16 cellular contexts compared by ENCODE assay signal in the genomic region with DNA sequence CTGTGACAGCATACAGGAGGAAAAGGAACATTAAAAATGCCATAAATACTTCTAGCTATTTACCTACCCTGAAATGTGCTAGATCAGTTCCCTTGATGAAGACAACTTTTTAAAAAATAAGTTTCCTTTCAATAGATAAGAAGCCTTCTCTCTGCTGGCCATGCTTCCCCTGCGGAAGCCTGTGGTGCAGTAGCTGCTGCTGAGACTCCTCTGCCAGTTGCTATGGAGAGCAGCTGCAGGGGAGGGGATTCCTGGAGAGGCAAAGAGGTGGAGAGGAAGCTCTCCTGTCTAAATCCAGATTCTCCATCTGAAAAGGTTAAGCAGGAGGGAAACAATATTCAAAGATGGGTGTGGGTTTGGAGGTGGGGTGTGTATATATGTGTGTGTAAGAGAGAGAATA.
DNase-seq lines count a peak whose midpoint lies in the region; ATAC-seq and TF ChIP-seq lines count a peak whose summit lies in the region.
"Had no signal": no experiment of that assay in that cellular context is flagged by ENCODE, and none has a peak within 500 bp of the region (broad histone marks: within the 10 kb centered on the region; RNA-seq: fewer than 3 reads in every experiment).

No MANE protein-coding gene starts in this region.

- TF ChIP-seq CTCF in SK-N-SH (IDR thresholded peaks at IDR 0.05) (no peak), mucosa of descending colon (IDR thresholded peaks at IDR 0.05) (no peak), CD14-positive monocyte (IDR thresholded peaks at IDR 0.05) (no peak)

- H3K9me3 ChIP-seq in SK-N-SH (no peaks in the 10 kb centered on the region), mucosa of descending colon (no peaks in the 10 kb centered on the region)
- H3K9me3 ChIP-seq: ascending aorta, left ventricle myocardium inferior, thoracic aorta had no signal

- H3K9ac ChIP-seq in SK-N-SH: no peak overlapping the region
- H3K9ac ChIP-seq: KMS-11 had no signal

- intact Hi-C loops in mucosa of descending colon (cut with DNase I, micrococcal nuclease): no loop called here
- intact Hi-C loops in CD14-positive monocyte (cut with micrococcal nuclease): no loop called here

- H3K27me3 ChIP-seq in SK-N-SH (ENCODE audit: insufficient read depth): no peaks in the 10 kb centered on the region
- H3K27me3 ChIP-seq: ascending aorta had no signal

- 0 out of 2 replicates have a peak, but pooled peaks have one; percentile 17 for TF ChIP-seq RAD21 in SK-N-SH (IDR thresholded peaks at IDR 0.05; ENCODE audit: low read length)

- POLR2A ChIA-PET in SK-N-SH (lab: Yijun Ruan, JAX): no interaction called here

- WGBS in SK-N-SH (ENCODE audit: low lambda C conversion rate): 76% methylated on average over 1 of the region's 1 CpG

- no peaks in the 10 kb centered on the region for H4K20me1 ChIP-seq in SK-N-SH (ENCODE audit: insufficient read depth)

- H3K4me1 ChIP-seq in SK-N-SH (ENCODE audit: control insufficient read depth in 1 of 2, insufficient read depth in 2 of 2, low read depth in 1 of 2, low read length in 1 of 2) (peaks cover 0 to 37% of the 10 kb centered on the region in 2 experiments; a peak in 2 of 4 replicates), mucosa of descending colon (ENCODE audit: low read depth) (no peaks in the 10 kb centered on the region)
- H3K4me1 ChIP-seq: ascending aorta, left ventricle myocardium inferior had no signal

- H3K9me2 ChIP-seq in SK-N-SH: no peaks in the 10 kb centered on the region

- TF ChIP-seq EP300 in SK-N-SH (IDR thresholded peaks at IDR 0.05; ENCODE audit: borderline replicate concordance in 1 of 2, low read depth in 1 of 2, low read length in 1 of 2): no peak

- no peaks in the 10 kb centered on the region for H3K79me2 ChIP-seq in SK-N-SH (ENCODE audit: insufficient read depth)

- H3K4me3 Mint-ChIP-seq in CD14-positive monocyte: no peak overlapping the region
- H3K4me3 Mint-ChIP-seq: activated T-cell treated with anti-CD3 and anti-CD28 coated beads, Interleukin-2, amount 50 U/mL, for 72 hours; neural crest cell had no signal

- peaks cover 0 to 2% of the 10 kb centered on the region in 2 experiments for H3K36me3 ChIP-seq in SK-N-SH (replicated peaks in 1 of 2; ENCODE audit: control insufficient read depth in 1 of 2, insufficient read depth in 2 of 2, low read length in 1 of 2)
- H3K36me3 ChIP-seq in mucosa of descending colon (ENCODE audit: low read depth): no peaks in the 10 kb centered on the region
- H3K36me3 ChIP-seq: ascending aorta, left ventricle myocardium inferior, thoracic aorta had no signal

- no peaks in the 10 kb centered on the region for H3F3A ChIP-seq in SK-N-SH (replicated peaks; ENCODE audit: insufficient read depth)

- H3K27ac Mint-ChIP-seq in CD14-positive monocyte: no peak overlapping the region
- H3K27ac Mint-ChIP-seq: activated T-cell treated with anti-CD3 and anti-CD28 coated beads, Interleukin-2, amount 50 U/mL, for 72 hours had no signal

- no peaks in the 10 kb centered on the region for H3K4me1 Mint-ChIP-seq in CD14-positive monocyte

- H3K9me3 Mint-ChIP-seq in CD14-positive monocyte: peaks cover 0 to 2% (median 0%) of the 10 kb centered on the region in 7 donors
- H3K9me3 Mint-ChIP-seq: activated T-cell treated with anti-CD3 and anti-CD28 coated beads, Interleukin-2, amount 50 U/mL, for 72 hours had no signal

- no peak overlapping the region for H3K4me2 ChIP-seq in SK-N-SH
- H3K4me2 ChIP-seq: KMS-11 had no signal

- ATAC-seq in mucosa of descending colon: no peak
- ATAC-seq: activated T-cell treated with anti-CD3 and anti-CD28 coated beads, Interleukin-2, amount 50 U/mL, for 72 hours had no signal

- H3K4me3 ChIP-seq in SK-N-SH (ENCODE audit: low read depth in 2 of 2, low read length in 1 of 2) (no peak overlapping the region), mucosa of descending colon (no peak overlapping the region)
- H3K4me3 ChIP-seq: ascending aorta, left ventricle myocardium inferior, skin epidermis, thoracic aorta had no signal

- CTCF ChIA-PET in SK-N-SH (lab: Yijun Ruan, JAX): interaction anchor here (0.6 to 1.4 kb wide), 2 partner anchors 71 to 264 kb away, joined by 3 read pairs; no protein-coding TSS in a partner anchor

- no peak overlapping the region for H2AFZ ChIP-seq in SK-N-SH (ENCODE audit: low read depth)

- peaks cover 1 to 4% (median 2%) of the 10 kb centered on the region in 3 donors for H3K27me3 Mint-ChIP-seq in CD14-positive monocyte (ENCODE audit: low read depth in 3 of 3)

- no peaks in the 10 kb centered on the region for H3K36me3 Mint-ChIP-seq in CD14-positive monocyte

- peak overlapping the region; percentile 20 to 60; a peak in 3 of 4 replicates for H3K27ac ChIP-seq in SK-N-SH (ENCODE audit: low read depth in 2 of 2, low read length in 1 of 2)
- H3K27ac ChIP-seq: ascending aorta, KMS-11, left ventricle myocardium inferior, skin epidermis, thoracic aorta had no signal

- DNase-seq in DMS53 (lab: John Stamatoyannopoulos, UW) (peak; percentile 66), NCI-H1105 treated with DMSO at 0.1 percent for 48 hours (lab: John Stamatoyannopoulos, UW) (peak; percentile 38), SK-N-SH (peak; percentile 56), inferior parietal cortex (ENCODE audit: extremely low spot score) (peak; percentile 32), HuH-7.5 (ENCODE audit: low spot score) (no peak), SIG-M5 treated with dmso at 0.1 percent for 504 hours (lab: John Stamatoyannopoulos, UW; ENCODE audit: unreplicated experiment) (no peak), mucosa of descending colon (no peak), CD14-positive monocyte (ENCODE audit: low spot score) (no peak)
- DNase-seq: activated CD4-positive, alpha-beta T cell treated with anti-CD3 and anti-CD28 coated beads for 4 hours; activated T-cell treated with anti-CD3 and anti-CD28 coated beads, Interleukin-2, amount 50 U/mL, for 72 hours; left ventricle myocardium inferior had no signal

TF ChIP-seq in SK-N-SH, 30 proteins besides CTCF, POLR2A, EP300 and RAD21:
- TF ChIP-seq CHD2 (IDR thresholded peaks at IDR 0.05; ENCODE audit: low read length, partially characterized antibody): no peak
- TF ChIP-seq MXI1 (IDR thresholded peaks at IDR 0.05; ENCODE audit: low read depth, low read length): peak; percentile 55; the same call in 1 of the 2 replicates
- TF ChIP-seq, protein P1, sequence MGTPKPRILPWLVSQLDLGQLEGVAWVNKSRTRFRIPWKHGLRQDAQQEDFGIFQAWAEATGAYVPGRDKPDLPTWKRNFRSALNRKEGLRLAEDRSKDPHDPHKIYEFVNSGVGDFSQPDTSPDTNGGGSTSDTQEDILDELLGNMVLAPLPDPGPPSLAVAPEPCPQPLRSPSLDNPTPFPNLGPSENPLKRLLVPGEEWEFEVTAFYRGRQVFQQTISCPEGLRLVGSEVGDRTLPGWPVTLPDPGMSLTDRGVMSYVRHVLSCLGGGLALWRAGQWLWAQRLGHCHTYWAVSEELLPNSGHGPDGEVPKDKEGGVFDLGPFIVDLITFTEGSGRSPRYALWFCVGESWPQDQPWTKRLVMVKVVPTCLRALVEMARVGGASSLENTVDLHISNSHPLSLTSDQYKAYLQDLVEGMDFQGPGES (IDR thresholded peaks at IDR 0.05; ENCODE audit: low read depth, low read length): no peak
- no peak for TF ChIP-seq NRF1 (IDR thresholded peaks at IDR 0.05; ENCODE audit: low read depth, low read length)
- TF ChIP-seq EZH2phosphoT487 (IDR thresholded peaks at IDR 0.05; ENCODE audit: borderline replicate concordance, low read depth): no peak
- no peak for TF ChIP-seq TEAD4 (IDR thresholded peaks at IDR 0.05; ENCODE audit: borderline replicate concordance, insufficient read depth)
- TF ChIP-seq, protein P2, sequence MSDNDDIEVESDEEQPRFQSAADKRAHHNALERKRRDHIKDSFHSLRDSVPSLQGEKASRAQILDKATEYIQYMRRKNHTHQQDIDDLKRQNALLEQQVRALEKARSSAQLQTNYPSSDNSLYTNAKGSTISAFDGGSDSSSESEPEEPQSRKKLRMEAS (IDR thresholded peaks at IDR 0.05; ENCODE audit: low read depth): no peak
- no peak for TF ChIP-seq MEF2A (IDR thresholded peaks at IDR 0.05; ENCODE audit: borderline replicate concordance, low read depth)

Comparison
In these comparisons a context has a peak if more than half of its experiments do, and no peak if none do; other contexts are left out.
1. DNase-seq: peak in DMS53 (single experiment), NCI-H1105 treated with DMSO at 0.1 percent for 48 hours (single experiment), SK-N-SH (single experiment) and inferior parietal cortex (single experiment); none in HuH-7.5 (single experiment), SIG-M5 treated with dmso at 0.1 percent for 504 hours (single experiment), mucosa of descending colon (0 of 3) and CD14-positive monocyte (single experiment).